Comparison of ENCODE assay signal across 2 cellular contexts in the genomic region with DNA sequence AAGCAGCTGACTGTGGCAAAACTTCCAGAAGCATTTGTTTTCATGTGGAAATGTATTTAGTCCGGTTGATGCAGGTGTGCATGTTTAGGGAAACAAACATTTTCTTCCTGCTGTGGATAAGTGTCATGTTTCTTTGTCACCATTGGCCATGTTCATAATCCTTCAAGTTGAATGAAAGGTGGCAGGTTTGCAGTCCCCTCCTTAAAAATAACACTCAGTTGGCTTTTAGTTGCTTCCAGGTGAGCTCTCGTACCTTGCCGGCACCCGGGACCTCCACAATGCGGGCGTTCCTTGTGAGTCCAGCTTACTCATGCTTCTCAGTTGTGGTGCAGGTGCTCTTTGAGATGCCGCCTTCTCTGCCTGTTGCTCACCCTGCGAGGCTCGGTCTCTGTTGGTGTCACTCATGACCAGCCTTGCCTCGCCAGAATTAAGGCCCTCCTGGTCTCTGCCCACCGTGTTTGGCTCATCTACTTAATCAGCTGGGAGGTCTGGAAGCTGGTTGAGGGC.
TF ChIP-seq lines count a peak whose summit lies in the region.

No MANE protein-coding gene starts in this region.

TF ChIP-seq in HepG2, 621 proteins besides CTCF, POLR2A, EP300 and RAD21:
- no peak for TF ChIP-seq HNRNPUL1 (IDR thresholded peaks at IDR 0.05; ENCODE audit: low read depth, low read length)
- TF ChIP-seq CBX2 (IDR thresholded peaks at IDR 0.05; ENCODE audit: low read depth, low read length): no peak
- no peak for TF ChIP-seq CBX2 (CRISPR knock-in tag; IDR thresholded peaks at IDR 0.05; ENCODE audit: low read depth)
- no peak for TF ChIP-seq PHF5A (CRISPR knock-in tag; IDR thresholded peaks at IDR 0.05; ENCODE audit: low read depth, unreplicated experiment)
- peak; percentile 9 to 36; a peak in 1 of 4 replicates for TF ChIP-seq MAFK (conservative IDR thresholded peaks at IDR 0.05 in 1 of 2, IDR thresholded peaks at IDR 0.05 in 1 of 2; ENCODE audit: low read length in 2 of 2)
- TF ChIP-seq ZNF367 (CRISPR knock-in tag; IDR thresholded peaks at IDR 0.05; ENCODE audit: borderline replicate concordance): no peak
TF ChIP-seq in HepG2: peak in this region for 1.

TF ChIP-seq in H1, 55 proteins besides CTCF, POLR2A, EP300 and RAD21:
- no peak for TF ChIP-seq SP4 (IDR thresholded peaks at IDR 0.05; ENCODE audit: low read length)
- no peak for TF ChIP-seq POU5F1 (IDR thresholded peaks at IDR 0.05; ENCODE audit: low read depth, low read length)
- TF ChIP-seq BCL11A (IDR thresholded peaks at IDR 0.05; ENCODE audit: low read depth in 2 of 2, low read length in 2 of 2): no peak
- TF ChIP-seq CTBP2 (IDR thresholded peaks at IDR 0.05; ENCODE audit: borderline replicate concordance, insufficient read depth, insufficient read length, low read length): no peak
- TF ChIP-seq RFX5 (IDR thresholded peaks at IDR 0.05; ENCODE audit: borderline replicate concordance, low read depth, low read length): no peak
- no peak for TF ChIP-seq MAFK (IDR thresholded peaks at IDR 0.05; ENCODE audit: low read depth, low read length)
- no peak for TF ChIP-seq FOSL1 (IDR thresholded peaks at IDR 0.05; ENCODE audit: insufficient read depth, low read depth, low read length)
- TF ChIP-seq SP1 (IDR thresholded peaks at IDR 0.05; ENCODE audit: low read depth, low read length): no peak
- no peak for TF ChIP-seq BACH1 (IDR thresholded peaks at IDR 0.05; ENCODE audit: low read length)
- TF ChIP-seq SIRT6 (IDR thresholded peaks at IDR 0.05; ENCODE audit: low read length): no peak
- TF ChIP-seq CHD2 (IDR thresholded peaks at IDR 0.05; ENCODE audit: low read length): no peak
- TF ChIP-seq KDM5A (IDR thresholded peaks at IDR 0.05; ENCODE audit: low read length): no peak
- TF ChIP-seq GTF2F1 (IDR thresholded peaks at IDR 0.05; ENCODE audit: borderline replicate concordance, low read depth, low read length): no peak
- TF ChIP-seq KDM4A (IDR thresholded peaks at IDR 0.05; ENCODE audit: low read depth, low read length, severe bottlenecking): no peak
- TF ChIP-seq KDM1A (IDR thresholded peaks at IDR 0.05; ENCODE audit: borderline replicate concordance, low read length): no peak
- TF ChIP-seq RNF2 (IDR thresholded peaks at IDR 0.05; ENCODE audit: borderline replicate concordance, low read depth, low read length, missing control alignments, poor library complexity, severe bottlenecking): no peak
